8 cellular contexts compared by ENCODE assay signal in genomic region chr7:142908921-142909870, GRCh38. TPM values are rescaled to one million over a fixed set of nuclear protein-coding genes. Genes with fewer than 3 reads are reported as not detected.
DNase-seq lines count a peak whose midpoint lies in the region; ATAC-seq and TF ChIP-seq lines count a peak whose summit lies in the region.
"Had no signal": no experiment of that assay in that cellular context is flagged by ENCODE, and none has a peak within 500 bp of the region (broad histone marks: within the 10 kb centered on the region; RNA-seq: fewer than 3 reads in every experiment).

No MANE protein-coding gene starts in this region.

- DNase-seq in left ventricle myocardium inferior (no peak), left ventricle myocardium superior (no peak), cerebellar nuclear complex (lab: John Stamatoyannopoulos, UW) (no peak)

- H3K36me3 ChIP-seq in left ventricle myocardium inferior, result no peaks in the 10 kb centered on the region

- no peak overlapping the region for H3K27ac ChIP-seq in left ventricle myocardium inferior (replicated peaks)
- H3K27ac ChIP-seq: SK-N-MC had no signal

- no peaks in the 10 kb centered on the region for H3K4me1 ChIP-seq in left ventricle myocardium inferior

- ATAC-seq in left ventricle myocardium superior (no peak), esophagus mucosa (peak; percentile 64), GM19463 (IDR thresholded peaks at IDR 0.05; ENCODE audit: unreplicated experiment) (no peak), HG03039 (IDR thresholded peaks at IDR 0.05; ENCODE audit: unreplicated experiment) (no peak)

- peaks cover 54% of the 10 kb centered on the region for H3K27me3 ChIP-seq in left ventricle myocardium inferior (ENCODE audit: low read depth)

- H3K4me3 ChIP-seq in left ventricle myocardium inferior, result no peak overlapping the region
- H3K4me3 ChIP-seq: SK-N-MC had no signal

- TF ChIP-seq CTCF in left ventricle myocardium inferior (IDR thresholded peaks at IDR 0.05; ENCODE audit: borderline replicate concordance), result peak; percentile 17

- intact Hi-C loops in left ventricle myocardium inferior (cut with micrococcal nuclease) (no loop called here), left ventricle myocardium superior (cut with micrococcal nuclease) (no loop called here)

- H3K9me3 ChIP-seq in left ventricle myocardium inferior (replicated peaks), result peaks cover 12% of the 10 kb centered on the region

RNA-seq across cellular contexts. Expression of gene TRPV6, which starts 23.7 kb away (rescaled TPM):
- total RNA-seq in left ventricle myocardium inferior (not detected), left ventricle myocardium superior (0.05 TPM), esophagus mucosa (0.68 TPM)

RNA-seq across cellular contexts. Expression of gene TRPV5, which starts 24.4 kb away (rescaled TPM):
- total RNA-seq in left ventricle myocardium inferior (not detected), left ventricle myocardium superior (not detected), esophagus mucosa (not detected)
- total RNA-seq: temporal lobe had no signal

RNA-seq across cellular contexts. Expression of gene LLCFC1, which starts 30.1 kb away (rescaled TPM):
- total RNA-seq in left ventricle myocardium inferior (not detected), left ventricle myocardium superior (not detected), esophagus mucosa (not detected)
- total RNA-seq: temporal lobe had no signal

RNA-seq across cellular contexts. Expression of gene KEL, which starts 53.0 kb away (rescaled TPM):
- total RNA-seq in left ventricle myocardium inferior, result 0.38 TPM
- total RNA-seq in left ventricle myocardium superior, result 0.27 TPM
- 0.32 TPM for total RNA-seq in esophagus mucosa

RNA-seq across cellular contexts. Expression of gene EPHB6, which starts 54.3 kb away (rescaled TPM):
- total RNA-seq in left ventricle myocardium inferior (4.4 TPM), left ventricle myocardium superior (3.9 TPM), esophagus mucosa (18.1 TPM)
